15 cellular contexts compared by ENCODE assay signal in genomic region chr11:33248416-33248957, GRCh38. TPM values are rescaled to one million over a fixed set of nuclear protein-coding genes. Genes with fewer than 3 reads are reported as not detected.
A peak's percentile ranks its signal among the peaks of the same experiment; 100 is the strongest.
DNase-seq lines count a peak whose midpoint lies in the region; ATAC-seq and TF ChIP-seq lines count a peak whose summit lies in the region.
"Had no signal": no experiment of that assay in that cellular context is flagged by ENCODE, and none has a peak within 500 bp of the region (broad histone marks: within the 10 kb centered on the region; RNA-seq: fewer than 3 reads in every experiment).

No MANE protein-coding gene starts in this region.

- H3K4me2 ChIP-seq in SK-N-SH: no peak overlapping the region

- no peaks in the 10 kb centered on the region for H3K36me3 Mint-ChIP-seq in activated T-helper 1 cell treated with anti-CD3 and anti-CD28 coated beads, Interleukin-12 subunit alpha, Interleukin-12 subunit beta, Interleukin-2, Interleukin-4 antibody, amounts not matched to agents 30 ng/mL and 10 ng/mL and 1 ng/mL, durations not matched to agents 14 hours and 24 hours and 36 hours (ENCODE audit: low read depth)

- intact Hi-C loops in left colon (cut with DNase I, micrococcal nuclease) (no loop called here), upper lobe of right lung (cut with DNase I) (no loop called here)
- intact Hi-C loops in activated T-helper 1 cell treated with anti-CD3 and anti-CD28 coated beads, Interleukin-12 subunit alpha, Interleukin-12 subunit beta, Interleukin-2, Interleukin-4 antibody, amounts not matched to agents 30 ng/mL and 10 ng/mL and 1 ng/mL, durations not matched to agents 14 hours and 24 hours and 36 hours (cut with micrococcal nuclease): no loop called here

- no peak for TF ChIP-seq RAD21 in SK-N-SH (IDR thresholded peaks at IDR 0.05; ENCODE audit: low read length)

- no peaks in the 10 kb centered on the region for H3K4me1 Mint-ChIP-seq in activated T-helper 1 cell treated with anti-CD3 and anti-CD28 coated beads, Interleukin-12 subunit alpha, Interleukin-12 subunit beta, Interleukin-2, Interleukin-4 antibody, amounts not matched to agents 30 ng/mL and 10 ng/mL and 1 ng/mL, durations not matched to agents 14 hours and 24 hours and 36 hours (ENCODE audit: low read depth)

- H3K9me3 ChIP-seq in SK-N-SH (no peaks in the 10 kb centered on the region), upper lobe of right lung (no peaks in the 10 kb centered on the region)
- H3K9me3 ChIP-seq in effector memory CD4-positive, alpha-beta T cell (ENCODE audit: control insufficient read depth, low read length): no peaks in the 10 kb centered on the region
- H3K9me3 ChIP-seq: adrenal gland had no signal

- no peaks in the 10 kb centered on the region for H3K9me2 ChIP-seq in SK-N-SH

- no peaks in the 10 kb centered on the region for H3K79me2 ChIP-seq in SK-N-SH (ENCODE audit: insufficient read depth)

- H3K27ac ChIP-seq in SK-N-SH (ENCODE audit: low read depth in 2 of 2, low read length in 1 of 2) (no peak overlapping the region), upper lobe of right lung (no peak overlapping the region), caudate nucleus (ENCODE audit: low read depth, low read length) (no peak overlapping the region)
- no peak overlapping the region for H3K27ac ChIP-seq in effector memory CD4-positive, alpha-beta T cell (ENCODE audit: insufficient read depth, low read length, poor library complexity, severe bottlenecking)
- H3K27ac ChIP-seq: 22Rv1, adrenal gland, spleen had no signal

- TF ChIP-seq CTCF in SK-N-SH (IDR thresholded peaks at IDR 0.05): no peak
- no peak for TF ChIP-seq CTCF in upper lobe of right lung (IDR thresholded peaks at IDR 0.05)

- H3K27me3 ChIP-seq in SK-N-SH (ENCODE audit: insufficient read depth): no peaks in the 10 kb centered on the region
- H3K27me3 ChIP-seq in upper lobe of right lung: no peaks in the 10 kb centered on the region
- H3K27me3 ChIP-seq in effector memory CD4-positive, alpha-beta T cell (replicated peaks; ENCODE audit: control insufficient read depth, insufficient read depth, low read length, poor library complexity, severe bottlenecking): no peaks in the 10 kb centered on the region
- H3K27me3 ChIP-seq: adrenal gland had no signal

- no peaks in the 10 kb centered on the region for H4K20me1 ChIP-seq in SK-N-SH (ENCODE audit: insufficient read depth)

- H3F3A ChIP-seq in SK-N-SH (replicated peaks; ENCODE audit: insufficient read depth): peaks cover 6% of the 10 kb centered on the region

- no peaks in the 10 kb centered on the region for H3K9me3 Mint-ChIP-seq in activated T-helper 1 cell treated with anti-CD3 and anti-CD28 coated beads, Interleukin-12 subunit alpha, Interleukin-12 subunit beta, Interleukin-2, Interleukin-4 antibody, amounts not matched to agents 30 ng/mL and 10 ng/mL and 1 ng/mL, durations not matched to agents 14 hours and 24 hours and 36 hours
- H3K9me3 Mint-ChIP-seq: activated T-cell treated with anti-CD3 and anti-CD28 coated beads, Interleukin-2, amount 50 U/mL, for 72 hours; stimulated activated naive CD8-positive, alpha-beta T cell treated with anti-CD3 and anti-CD28 coated beads, Interleukin-15, Interleukin-2, amounts not matched to agents 100 ng/mL and 50 ng/mL, for 24 hours had no signal

- H3K9ac ChIP-seq in SK-N-SH: no peak overlapping the region

- H3K4me3 ChIP-seq in SK-N-SH (ENCODE audit: low read depth in 2 of 2, low read length in 1 of 2) (no peak overlapping the region), upper lobe of right lung (no peak overlapping the region)
- no peak overlapping the region for H3K4me3 ChIP-seq in effector memory CD4-positive, alpha-beta T cell (ENCODE audit: insufficient read depth, low read depth, low read length, poor library complexity, severe bottlenecking)
- H3K4me3 ChIP-seq: adrenal gland, spleen had no signal

- no peak for ATAC-seq in SK-N-SH treated with all-trans-retinoic acid at 6 μM for 48 hours
- ATAC-seq in left colon: peak; percentile 89
- ATAC-seq in upper lobe of right lung: peak; percentile 43
- ATAC-seq: activated T-cell treated with anti-CD3 and anti-CD28 coated beads, Interleukin-2, amount 50 U/mL, for 72 hours had no signal

- TF ChIP-seq EP300 in SK-N-SH (IDR thresholded peaks at IDR 0.05; ENCODE audit: borderline replicate concordance in 1 of 2, low read depth in 1 of 2, low read length in 1 of 2): no peak

- CTCF ChIA-PET in SK-N-SH (lab: Yijun Ruan, JAX): no interaction called here

- no peak overlapping the region for H3K4me3 Mint-ChIP-seq in activated T-helper 1 cell treated with anti-CD3 and anti-CD28 coated beads, Interleukin-12 subunit alpha, Interleukin-12 subunit beta, Interleukin-2, Interleukin-4 antibody, amounts not matched to agents 30 ng/mL and 10 ng/mL and 1 ng/mL, durations not matched to agents 14 hours and 24 hours and 36 hours
- H3K4me3 Mint-ChIP-seq: activated T-cell treated with anti-CD3 and anti-CD28 coated beads, Interleukin-2, amount 50 U/mL, for 72 hours; stimulated activated naive CD8-positive, alpha-beta T cell treated with anti-CD3 and anti-CD28 coated beads, Interleukin-15, Interleukin-2, amounts not matched to agents 100 ng/mL and 50 ng/mL, for 24 hours had no signal

- H2AFZ ChIP-seq in SK-N-SH (ENCODE audit: low read depth): no peak overlapping the region

- POLR2A ChIA-PET in SK-N-SH (lab: Yijun Ruan, JAX): interaction anchor here (0.6 kb wide), 1 partner anchor 27 kb away, joined by 4 read pairs; no protein-coding TSS in a partner anchor

- H3K27me3 Mint-ChIP-seq in activated T-helper 1 cell treated with anti-CD3 and anti-CD28 coated beads, Interleukin-12 subunit alpha, Interleukin-12 subunit beta, Interleukin-2, Interleukin-4 antibody, amounts not matched to agents 30 ng/mL and 10 ng/mL and 1 ng/mL, durations not matched to agents 14 hours and 24 hours and 36 hours (ENCODE audit: insufficient read depth): peaks cover 16% of the 10 kb centered on the region

- H3K4me1 ChIP-seq in SK-N-SH (ENCODE audit: control insufficient read depth in 1 of 2, insufficient read depth in 2 of 2, low read depth in 1 of 2, low read length in 1 of 2) (peaks cover 0 to 5% of the 10 kb centered on the region in 2 experiments; a peak in 1 of 4 replicates), upper lobe of right lung (no peaks in the 10 kb centered on the region)
- no peaks in the 10 kb centered on the region for H3K4me1 ChIP-seq in effector memory CD4-positive, alpha-beta T cell (ENCODE audit: control insufficient read depth, insufficient read depth, low read length, poor library complexity, severe bottlenecking)
- H3K4me1 ChIP-seq: adrenal gland, spleen had no signal

- no peak overlapping the region for H3K27ac Mint-ChIP-seq in activated T-helper 1 cell treated with anti-CD3 and anti-CD28 coated beads, Interleukin-12 subunit alpha, Interleukin-12 subunit beta, Interleukin-2, Interleukin-4 antibody, amounts not matched to agents 30 ng/mL and 10 ng/mL and 1 ng/mL, durations not matched to agents 14 hours and 24 hours and 36 hours
- H3K27ac Mint-ChIP-seq: activated T-cell treated with anti-CD3 and anti-CD28 coated beads, Interleukin-2, amount 50 U/mL, for 72 hours; stimulated activated naive CD8-positive, alpha-beta T cell treated with anti-CD3 and anti-CD28 coated beads, Interleukin-15, Interleukin-2, amounts not matched to agents 100 ng/mL and 50 ng/mL, for 24 hours had no signal

- H3K36me3 ChIP-seq in SK-N-SH (replicated peaks in 1 of 2; ENCODE audit: control insufficient read depth in 1 of 2, insufficient read depth in 2 of 2, low read length in 1 of 2) (no peaks in the 10 kb centered on the region), upper lobe of right lung (no peaks in the 10 kb centered on the region)
- H3K36me3 ChIP-seq in effector memory CD4-positive, alpha-beta T cell (ENCODE audit: control insufficient read depth, insufficient read depth, low read length): no peaks in the 10 kb centered on the region
- H3K36me3 ChIP-seq: adrenal gland, spleen had no signal

- 84% methylated on average over 5 of the region's 5 CpGs for WGBS in SK-N-SH (ENCODE audit: low lambda C conversion rate)

- DNase-seq in SK-N-SH (no peak), dedifferentiated amniotic fluid mesenchymal stem cell (ENCODE audit: extremely low spot score) (peak; percentile 27), left colon (peak in 1 of 2 donors; percentile 24), upper lobe of right lung (no peak), caudate nucleus (lab: John Stamatoyannopoulos, UW) (no peak)
- no peak for DNase-seq in effector memory CD4-positive, alpha-beta T cell
- DNase-seq in activated T-helper 1 cell treated with anti-CD3 and anti-CD28 coated beads, Interleukin-12 subunit alpha, Interleukin-12 subunit beta, Interleukin-2, Interleukin-4 antibody, amounts not matched to agents 30 ng/mL and 10 ng/mL and 1 ng/mL, durations not matched to agents 14 hours and 24 hours and 36 hours (ENCODE audit: low spot score): no peak
- DNase-seq: activated CD4-positive, alpha-beta T cell treated with anti-CD3 and anti-CD28 coated beads, Interleukin-2, amount 50 U/mL, for 4 hours; activated T-cell treated with anti-CD3 and anti-CD28 coated beads, Interleukin-2, amount 50 U/mL, for 72 hours; adrenal gland; NCI-H1694; spleen had no signal

TF ChIP-seq in SK-N-SH, 30 proteins besides CTCF, POLR2A, EP300 and RAD21:
- TF ChIP-seq FOSL2 (IDR thresholded peaks at IDR 0.05; ENCODE audit: borderline replicate concordance, low read depth): 0 out of 2 replicates have a peak, but pooled peaks have one; percentile 26
- no peak for TF ChIP-seq JUND (IDR thresholded peaks at IDR 0.05)

TF ChIP-seq in SK-N-SH treated with all-trans-retinoic acid at 6 μM for 48 hours, 23 proteins besides CTCF, POLR2A, EP300 and RAD21 (continues in another document):
- TF ChIP-seq ESRRG (CRISPR knock-in tag; IDR thresholded peaks at IDR 0.05) (no peak), CREB5 (CRISPR knock-in tag; IDR thresholded peaks at IDR 0.05; ENCODE audit: low read depth) (no peak), BACH2 (CRISPR knock-in tag; IDR thresholded peaks at IDR 0.05; ENCODE audit: borderline replicate concordance) (no peak), ISL1 (CRISPR knock-in tag; IDR thresholded peaks at IDR 0.05) (no peak)

RNA-seq across cellular contexts. Expression of gene HIPK3, which starts 8.7 kb away (rescaled TPM):
- 5.2 and 7.0 TPM in 2 replicates for polyA plus RNA-seq in SK-N-SH (2012; rRNA removed)
- polyA plus RNA-seq in SK-N-SH (2012; cell fraction: cytosol; rRNA removed): 6.8 TPM in 2 replicates
- polyA plus RNA-seq in SK-N-SH (2012; cell fraction: nucleus; rRNA removed): 8.2 and 13.7 TPM in 2 replicates
- 10 to 100 TPM; 59.9 to 85.4 TPM for total RNA-seq in left colon
- total RNA-seq in upper lobe of right lung: 146 TPM
- total RNA-seq in activated T-helper 1 cell treated with anti-CD3 and anti-CD28 coated beads, Interleukin-12 subunit alpha, Interleukin-12 subunit beta, Interleukin-2, Interleukin-4 antibody, amounts not matched to agents 30 ng/mL and 10 ng/mL and 1 ng/mL, durations not matched to agents 14 hours and 24 hours and 36 hours: 37.7 and 38.8 TPM in 2 replicates
